ENCODE assay signal across 1 cellular context in the genomic region with DNA sequence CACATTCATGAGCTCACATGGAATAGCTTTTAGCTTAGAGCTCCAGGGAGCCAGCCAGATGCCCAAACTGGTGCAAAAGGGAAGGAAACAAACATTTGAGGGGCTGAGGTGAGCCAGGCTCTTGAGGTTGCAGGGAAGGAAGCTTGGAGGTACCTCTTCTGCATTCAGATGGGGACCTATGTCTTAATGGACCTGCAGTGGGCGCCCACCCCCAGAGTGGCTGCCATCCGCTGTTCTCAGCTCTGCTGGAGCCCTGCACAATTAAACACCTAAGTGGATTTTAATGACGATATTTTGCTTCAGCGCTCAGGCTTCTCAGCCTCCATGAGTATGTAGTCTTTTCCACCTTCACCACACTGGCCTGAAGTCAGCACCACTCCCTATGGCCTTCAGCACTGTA.
TF ChIP-seq lines count a peak whose summit lies in the region.

No MANE protein-coding gene starts in this region.

TF ChIP-seq in K562, 482 proteins besides CTCF, POLR2A, EP300 and RAD21:
- TF ChIP-seq, protein P1, sequence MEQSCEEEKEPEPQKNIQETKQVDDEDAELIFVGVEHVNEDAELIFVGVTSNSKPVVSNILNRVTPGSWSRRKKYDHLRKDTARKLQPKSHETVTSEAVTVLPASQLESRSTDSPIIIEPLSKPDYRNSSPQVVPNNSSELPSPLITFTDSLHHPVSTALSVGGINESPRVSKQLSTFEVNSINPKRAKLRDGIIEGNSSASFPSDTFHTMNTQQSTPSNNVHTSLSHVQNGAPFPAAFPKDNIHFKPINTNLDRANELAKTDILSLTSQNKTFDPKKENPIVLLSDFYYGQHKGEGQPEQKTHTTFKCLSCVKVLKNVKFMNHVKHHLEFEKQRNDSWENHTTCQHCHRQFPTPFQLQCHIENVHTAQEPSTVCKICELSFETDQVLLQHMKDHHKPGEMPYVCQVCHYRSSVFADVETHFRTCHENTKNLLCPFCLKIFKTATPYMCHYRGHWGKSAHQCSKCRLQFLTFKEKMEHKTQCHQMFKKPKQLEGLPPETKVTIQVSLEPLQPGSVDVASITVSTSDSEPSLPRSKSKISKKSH (CRISPR knock-in tag; IDR thresholded peaks at IDR 0.05): no peak
- TF ChIP-seq ZKSCAN8 (CRISPR knock-in tag; IDR thresholded peaks at IDR 0.05) (no peak), SMAD1 (IDR thresholded peaks at IDR 0.05; ENCODE audit: low read depth, low read length, partially characterized antibody) (no peak), TCF7L2 (IDR thresholded peaks at IDR 0.05; ENCODE audit: low read depth, low read length) (no peak), SRSF1 (IDR thresholded peaks at IDR 0.05; ENCODE audit: low read depth, low read length) (no peak), MAFG (tag; conservative IDR thresholded peaks at IDR 0.05) (no peak), ZBTB17 (CRISPR knock-in tag; IDR thresholded peaks at IDR 0.05) (no peak), PCBP2 (IDR thresholded peaks at IDR 0.05; ENCODE audit: low read depth, low read length, poor library complexity, severe bottlenecking) (no peak)
- TF ChIP-seq, protein P2, sequence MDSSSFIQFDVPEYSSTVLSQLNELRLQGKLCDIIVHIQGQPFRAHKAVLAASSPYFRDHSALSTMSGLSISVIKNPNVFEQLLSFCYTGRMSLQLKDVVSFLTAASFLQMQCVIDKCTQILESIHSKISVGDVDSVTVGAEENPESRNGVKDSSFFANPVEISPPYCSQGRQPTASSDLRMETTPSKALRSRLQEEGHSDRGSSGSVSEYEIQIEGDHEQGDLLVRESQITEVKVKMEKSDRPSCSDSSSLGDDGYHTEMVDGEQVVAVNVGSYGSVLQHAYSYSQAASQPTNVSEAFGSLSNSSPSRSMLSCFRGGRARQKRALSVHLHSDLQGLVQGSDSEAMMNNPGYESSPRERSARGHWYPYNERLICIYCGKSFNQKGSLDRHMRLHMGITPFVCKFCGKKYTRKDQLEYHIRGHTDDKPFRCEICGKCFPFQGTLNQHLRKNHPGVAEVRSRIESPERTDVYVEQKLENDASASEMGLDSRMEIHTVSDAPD (CRISPR knock-in tag; IDR thresholded peaks at IDR 0.05): no peak
- TF ChIP-seq, protein P3, sequence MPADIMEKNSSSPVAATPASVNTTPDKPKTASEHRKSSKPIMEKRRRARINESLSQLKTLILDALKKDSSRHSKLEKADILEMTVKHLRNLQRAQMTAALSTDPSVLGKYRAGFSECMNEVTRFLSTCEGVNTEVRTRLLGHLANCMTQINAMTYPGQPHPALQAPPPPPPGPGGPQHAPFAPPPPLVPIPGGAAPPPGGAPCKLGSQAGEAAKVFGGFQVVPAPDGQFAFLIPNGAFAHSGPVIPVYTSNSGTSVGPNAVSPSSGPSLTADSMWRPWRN (IDR thresholded peaks at IDR 0.05; ENCODE audit: low read depth): no peak
TF ChIP-seq in K562: peak in this region for 0.
